ENCODE assay signal across 21 cellular contexts in the genomic region with DNA sequence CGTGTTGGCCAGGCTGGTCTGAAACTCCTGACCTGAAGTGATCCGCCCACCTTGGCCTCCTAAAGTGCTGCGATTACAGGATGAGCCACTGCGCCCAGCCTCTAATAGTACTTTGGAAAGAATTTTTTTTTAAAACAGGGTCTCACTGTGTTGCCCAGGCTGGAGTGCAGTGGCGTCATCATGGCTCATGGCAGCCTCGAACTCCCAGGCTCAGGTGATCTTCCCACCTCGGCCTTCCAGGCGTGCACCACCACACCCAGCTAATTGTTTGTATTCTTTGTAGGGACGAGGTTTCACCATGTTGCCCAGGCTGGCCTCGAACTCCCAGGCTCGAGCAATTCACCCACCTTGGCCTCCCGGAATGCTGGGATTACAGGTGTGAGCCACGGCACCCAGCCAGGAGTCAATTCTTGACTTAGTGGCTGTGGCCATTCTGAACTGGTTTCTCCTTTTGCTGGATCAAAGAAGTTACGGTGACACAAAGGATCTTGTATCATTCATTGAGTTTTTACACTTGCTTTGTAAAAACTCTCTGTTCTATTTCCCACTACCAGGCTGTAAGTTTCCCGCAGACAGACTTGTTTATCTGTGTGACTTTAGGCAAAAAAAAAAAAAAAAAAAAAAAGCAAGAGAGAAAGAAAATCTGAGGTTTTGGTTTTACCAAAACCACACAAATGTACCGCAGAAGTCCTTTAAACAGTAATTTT. TPM values are rescaled to one million over a fixed set of nuclear protein-coding genes. Genes with fewer than 3 reads are reported as not detected.
DNase-seq lines count a peak whose midpoint lies in the region; ATAC-seq and TF ChIP-seq lines count a peak whose summit lies in the region.
"Had no signal": no experiment of that assay in that cellular context is flagged by ENCODE, and none has a peak within 500 bp of the region (broad histone marks: within the 10 kb centered on the region; RNA-seq: fewer than 3 reads in every experiment).

No MANE protein-coding gene starts in this region.

- H3K27me3 ChIP-seq in GM23338 (ENCODE audit: insufficient read depth), result no peaks in the 10 kb centered on the region
- H3K27me3 ChIP-seq: transverse colon had no signal

- intact Hi-C loops in activated CD4-positive, alpha-beta T cell treated with anti-CD3 and anti-CD28 coated beads, Interleukin-2, amount 10 ng/mL, durations not matched to agents 24 days and 14 days (cut with micrococcal nuclease), result no loop called here
- intact Hi-C loops in activated T-helper 2 cell treated with anti-CD3 and anti-CD28 coated beads, Interferon-gamma antibody, Interleukin-2, Interleukin-4, amounts not matched to agents 10 μg/mL and 5 μg/mL and 100 μg/mL, durations not matched to agents 14 hours and 24 hours and 36 hours (cut with micrococcal nuclease), result no loop called here
- intact Hi-C loops in natural killer cell (cut with micrococcal nuclease), result no loop called here

- H3K9me2 ChIP-seq in GM23338 (ENCODE audit: insufficient read depth), result no peaks in the 10 kb centered on the region

- H3K27me3 Mint-ChIP-seq in activated CD4-positive, alpha-beta T cell treated with anti-CD3 and anti-CD28 coated beads, Interleukin-2, amount 10 ng/mL, durations not matched to agents 24 days and 14 days, result peaks cover 41% of the 10 kb centered on the region
- H3K27me3 Mint-ChIP-seq in GM23338 (ENCODE audit: insufficient read depth, low read depth, poor library complexity) (no peaks in the 10 kb centered on the region), natural killer cell (ENCODE audit: low read depth in 2 of 2) (peaks cover 0 to 4% of the 10 kb centered on the region in 2 donors)
- H3K27me3 Mint-ChIP-seq in activated T-helper 2 cell treated with anti-CD3 and anti-CD28 coated beads, Interferon-gamma antibody, Interleukin-2, Interleukin-4, amounts not matched to agents 10 μg/mL and 5 μg/mL and 100 μg/mL, durations not matched to agents 14 hours and 24 hours and 36 hours (ENCODE audit: low read depth), result peaks cover 31% of the 10 kb centered on the region
- H3K27me3 Mint-ChIP-seq: B cell, memory B cell had no signal

- no peaks in the 10 kb centered on the region for H3K36me3 ChIP-seq in GM23338 (ENCODE audit: insufficient read depth)
- H3K36me3 ChIP-seq: transverse colon had no signal

- H3K27ac ChIP-seq in GM23338 (ENCODE audit: low read depth), result no peak overlapping the region
- H3K27ac ChIP-seq: epithelial cell of prostate, PC-9, transverse colon had no signal

- H3K4me2 ChIP-seq in GM23338, result no peak overlapping the region
- H3K4me2 ChIP-seq: PC-9 had no signal

- H3K79me2 ChIP-seq in GM23338 (replicated peaks; ENCODE audit: insufficient read depth), result no peaks in the 10 kb centered on the region

- H3K4me1 Mint-ChIP-seq in activated CD4-positive, alpha-beta T cell treated with anti-CD3 and anti-CD28 coated beads, Interleukin-2, amount 10 ng/mL, durations not matched to agents 24 days and 14 days, result peaks cover 25% of the 10 kb centered on the region
- H3K4me1 Mint-ChIP-seq in GM23338 (peaks cover 12% of the 10 kb centered on the region), natural killer cell (peaks cover 15 to 18% of the 10 kb centered on the region in 2 donors)
- peaks cover 14% of the 10 kb centered on the region for H3K4me1 Mint-ChIP-seq in activated T-helper 2 cell treated with anti-CD3 and anti-CD28 coated beads, Interferon-gamma antibody, Interleukin-2, Interleukin-4, amounts not matched to agents 10 μg/mL and 5 μg/mL and 100 μg/mL, durations not matched to agents 14 hours and 24 hours and 36 hours (ENCODE audit: low read depth)

- ATAC-seq in GM23338 (no peak), natural killer cell (no peak), HG03521 (IDR thresholded peaks at IDR 0.05; ENCODE audit: unreplicated experiment) (no peak)
- ATAC-seq: left cardiac atrium had no signal

- H3K4me3 Mint-ChIP-seq in activated CD4-positive, alpha-beta T cell treated with anti-CD3 and anti-CD28 coated beads, Interleukin-2, amount 10 ng/mL, durations not matched to agents 24 days and 14 days, result peak overlapping the region; percentile 24
- H3K4me3 Mint-ChIP-seq in GM23338, result no peak overlapping the region
- no peak overlapping the region for H3K4me3 Mint-ChIP-seq in activated T-helper 2 cell treated with anti-CD3 and anti-CD28 coated beads, Interferon-gamma antibody, Interleukin-2, Interleukin-4, amounts not matched to agents 10 μg/mL and 5 μg/mL and 100 μg/mL, durations not matched to agents 14 hours and 24 hours and 36 hours (ENCODE audit: low read depth)
- H3K4me3 Mint-ChIP-seq in natural killer cell, result peak overlapping the region; percentile 67
- H3K4me3 Mint-ChIP-seq: B cell, memory B cell had no signal

- H3F3A ChIP-seq in GM23338 (replicated peaks; ENCODE audit: low read depth), result no peaks in the 10 kb centered on the region

- H3K4me3 ChIP-seq in GM23338, result no peak overlapping the region
- H3K4me3 ChIP-seq: PC-9, transverse colon had no signal

- H4K20me1 ChIP-seq in GM23338 (replicated peaks; ENCODE audit: insufficient read depth), result no peaks in the 10 kb centered on the region

- H3K36me3 Mint-ChIP-seq in activated CD4-positive, alpha-beta T cell treated with anti-CD3 and anti-CD28 coated beads, Interleukin-2, amount 10 ng/mL, durations not matched to agents 24 days and 14 days (ENCODE audit: low read depth), result no peaks in the 10 kb centered on the region
- H3K36me3 Mint-ChIP-seq in GM23338 (ENCODE audit: low read depth) (no peaks in the 10 kb centered on the region), natural killer cell (no peaks in the 10 kb centered on the region)
- H3K36me3 Mint-ChIP-seq in activated T-helper 2 cell treated with anti-CD3 and anti-CD28 coated beads, Interferon-gamma antibody, Interleukin-2, Interleukin-4, amounts not matched to agents 10 μg/mL and 5 μg/mL and 100 μg/mL, durations not matched to agents 14 hours and 24 hours and 36 hours (ENCODE audit: low read depth), result no peaks in the 10 kb centered on the region
- H3K36me3 Mint-ChIP-seq: memory B cell had no signal

- H3K4me1 ChIP-seq in GM23338 (ENCODE audit: insufficient read depth), result 0 out of 2 replicates have a peak, but pooled peaks cover 5% of the 10 kb centered on the region
- H3K4me1 ChIP-seq: transverse colon had no signal

- peak overlapping the region; percentile 56 for H3K27ac Mint-ChIP-seq in activated CD4-positive, alpha-beta T cell treated with anti-CD3 and anti-CD28 coated beads, Interleukin-2, amount 10 ng/mL, durations not matched to agents 24 days and 14 days
- no peak overlapping the region for H3K27ac Mint-ChIP-seq in GM23338
- H3K27ac Mint-ChIP-seq in activated T-helper 2 cell treated with anti-CD3 and anti-CD28 coated beads, Interferon-gamma antibody, Interleukin-2, Interleukin-4, amounts not matched to agents 10 μg/mL and 5 μg/mL and 100 μg/mL, durations not matched to agents 14 hours and 24 hours and 36 hours, result peak overlapping the region; percentile 64
- H3K27ac Mint-ChIP-seq in natural killer cell, result peak overlapping the region in 1 of 2 donors; percentile 12
- H3K27ac Mint-ChIP-seq: B cell, memory B cell had no signal

- H2AFZ ChIP-seq in GM23338, result 0 out of 2 replicates have a peak overlapping the region, but pooled peaks have one; percentile 28
- H2AFZ ChIP-seq: PC-9 had no signal

- H3K9me3 Mint-ChIP-seq in activated CD4-positive, alpha-beta T cell treated with anti-CD3 and anti-CD28 coated beads, Interleukin-2, amount 10 ng/mL, durations not matched to agents 24 days and 14 days, result no peaks in the 10 kb centered on the region
- H3K9me3 Mint-ChIP-seq in GM23338, result no peaks in the 10 kb centered on the region
- no peaks in the 10 kb centered on the region for H3K9me3 Mint-ChIP-seq in activated T-helper 2 cell treated with anti-CD3 and anti-CD28 coated beads, Interferon-gamma antibody, Interleukin-2, Interleukin-4, amounts not matched to agents 10 μg/mL and 5 μg/mL and 100 μg/mL, durations not matched to agents 14 hours and 24 hours and 36 hours
- H3K9me3 Mint-ChIP-seq in natural killer cell, result no peaks in the 10 kb centered on the region
- H3K9me3 Mint-ChIP-seq: memory B cell had no signal

- no peak for DNase-seq in activated CD4-positive, alpha-beta T cell treated with anti-CD3 and anti-CD28 coated beads, Interleukin-2, amount 10 ng/mL, durations not matched to agents 24 days and 14 days
- DNase-seq in activated CD4-positive, alpha-beta T cell treated with anti-CD3 and anti-CD28 coated beads, Interleukin-2, amount 50 U/mL, for 48 hours, result no peak
- no peak for DNase-seq in GM23338 (ENCODE audit: low spot score)
- no peak for DNase-seq in activated T-helper 2 cell treated with anti-CD3 and anti-CD28 coated beads, Interferon-gamma antibody, Interleukin-2, Interleukin-4, amounts not matched to agents 10 μg/mL and 5 μg/mL and 100 μg/mL, durations not matched to agents 14 hours and 24 hours and 36 hours (ENCODE audit: low spot score)
- no peak for DNase-seq in natural killer cell
- no peak for DNase-seq in COR-L47 (lab: John Stamatoyannopoulos, UW)
- DNase-seq in NCI-H2227 treated with DMSO at 0.1 percent for 48 hours (lab: John Stamatoyannopoulos, UW), result no peak
- DNase-seq: activated gamma-delta T cell; head of caudate nucleus; left cardiac atrium; NCI-H1105; NCI-H2081; NCI-H510A; PC-9; SHP77; stimulated activated CD4-positive, alpha-beta T cell treated with anti-CD3 and anti-CD28 coated beads, Interleukin-2, amount 100 ng/mL, for 48 hours; transverse colon had no signal

- TF ChIP-seq CTCF in GM23338 (conservative IDR thresholded peaks at IDR 0.05; ENCODE audit: low read depth in 2 of 2) (no peak), natural killer cell (IDR thresholded peaks at IDR 0.05) (no peak)

TF ChIP-seq in GM23338, 12 proteins besides CTCF, POLR2A, EP300 and RAD21 (continues in another document):
- TF ChIP-seq ZNF114 (CRISPR knock-in tag; IDR thresholded peaks at IDR 0.05), result no peak

RNA-seq across cellular contexts. Expression of a gene that starts 12.7 kb away (rescaled TPM):
- 470 and 474 TPM in 2 replicates for total RNA-seq in activated CD4-positive, alpha-beta T cell treated with anti-CD3 and anti-CD28 coated beads, Interleukin-2, amount 10 ng/mL, durations not matched to agents 24 days and 14 days
- 111 and 117 TPM in 2 replicates for total RNA-seq in GM23338 (2014; rRNA removed; shearing (Covaris generic))
- 165 and 166 TPM in 2 replicates for polyA plus RNA-seq in GM23338 (2016; fragmentation: Nextera tagmentation; extraction: Ambion mirVana)
- total RNA-seq in activated T-helper 2 cell treated with anti-CD3 and anti-CD28 coated beads, Interferon-gamma antibody, Interleukin-2, Interleukin-4, amounts not matched to agents 10 μg/mL and 5 μg/mL and 100 μg/mL, durations not matched to agents 14 hours and 24 hours and 36 hours, result 478 and 483 TPM in 2 replicates
- total RNA-seq in natural killer cell, result 100 to 1,000 TPM in 2 of 3 donors, 10 to 100 TPM in 1; 43.7 to 187 (median 116) TPM

RNA-seq across cellular contexts. Expression of a gene that starts 17.7 kb away (rescaled TPM):
- 36.7 and 36.9 TPM in 2 replicates for total RNA-seq in activated CD4-positive, alpha-beta T cell treated with anti-CD3 and anti-CD28 coated beads, Interleukin-2, amount 10 ng/mL, durations not matched to agents 24 days and 14 days
- total RNA-seq in GM23338 (2014; rRNA removed; shearing (Covaris generic)), result 54.6 and 70.4 TPM in 2 replicates
- polyA plus RNA-seq in GM23338 (2016; fragmentation: Nextera tagmentation; extraction: Ambion mirVana), result 13.4 and 15.5 TPM in 2 replicates
- total RNA-seq in activated T-helper 2 cell treated with anti-CD3 and anti-CD28 coated beads, Interferon-gamma antibody, Interleukin-2, Interleukin-4, amounts not matched to agents 10 μg/mL and 5 μg/mL and 100 μg/mL, durations not matched to agents 14 hours and 24 hours and 36 hours, result 57.7 and 59.6 TPM in 2 replicates
- total RNA-seq in natural killer cell, result 10 to 100 TPM; 47.2 to 62.3 (median 60.5) TPM

Comparison
In these comparisons a context has a peak if more than half of its experiments do, and no peak if none do; other contexts are left out.
1. H3K4me3 Mint-ChIP-seq: peak in activated CD4-positive, alpha-beta T cell treated with anti-CD3 and anti-CD28 coated beads, Interleukin-2, amount 10 ng/mL, durations not matched to agents 24 days and 14 days (single experiment) and natural killer cell (single experiment); none in GM23338 (single experiment) and activated T-helper 2 cell treated with anti-CD3 and anti-CD28 coated beads, Interferon-gamma antibody, Interleukin-2, Interleukin-4, amounts not matched to agents 10 μg/mL and 5 μg/mL and 100 μg/mL, durations not matched to agents 14 hours and 24 hours and 36 hours (single experiment).